In genomic region chr7:143411976-143412708, GRCh38 we compare ENCODE assay signal across 15 cellular contexts. TPM values are rescaled to one million over a fixed set of nuclear protein-coding genes. Genes with fewer than 3 reads are reported as not detected.
A peak's percentile ranks its signal among the peaks of the same experiment; 100 is the strongest.
DNase-seq lines count a peak whose midpoint lies in the region; ATAC-seq and TF ChIP-seq lines count a peak whose summit lies in the region.
"Had no signal": no experiment of that assay in that cellular context is flagged by ENCODE, and none has a peak within 500 bp of the region (broad histone marks: within the 10 kb centered on the region; RNA-seq: fewer than 3 reads in every experiment).

No MANE protein-coding gene starts in this region.

- ATAC-seq in CD4-positive, CD25-positive, alpha-beta regulatory T cell (ENCODE audit: low read depth in 2 of 2): no peak
- ATAC-seq: PC-3 had no signal

- H3K9me3 ChIP-seq in BLaER1 (no peaks in the 10 kb centered on the region), SK-N-SH (no peaks in the 10 kb centered on the region), esophagus squamous epithelium (no peaks in the 10 kb centered on the region)
- no peaks in the 10 kb centered on the region for H3K9me3 ChIP-seq in CD4-positive, CD25-positive, alpha-beta regulatory T cell (ENCODE audit: control insufficient read depth in 2 of 2, low read length in 2 of 2)
- H3K9me3 ChIP-seq: BE2C had no signal

- peaks cover 0 to 4% (median 0%) of the 10 kb centered on the region in 7 donors for H3K9me3 Mint-ChIP-seq in CD4-positive, CD25-positive, alpha-beta regulatory T cell

- POLR2A ChIA-PET in SK-N-SH (lab: Yijun Ruan, JAX): no interaction called here

- peak overlapping the region in 2 of 3 donors; percentile 1 to 72 for H3K27ac Mint-ChIP-seq in CD4-positive, CD25-positive, alpha-beta regulatory T cell

- TF ChIP-seq POLR2A in esophagus squamous epithelium (IDR thresholded peaks at IDR 0.05): no peak

- no peak overlapping the region for H2AFZ ChIP-seq in SK-N-SH (ENCODE audit: low read depth)

- intact Hi-C loops in esophagus squamous epithelium (cut with DNase I): no loop called here

- TF ChIP-seq RAD21 in SK-N-SH (IDR thresholded peaks at IDR 0.05; ENCODE audit: low read length): no peak

- H3K36me3 ChIP-seq in BLaER1 (no peaks in the 10 kb centered on the region), SK-N-SH (replicated peaks in 1 of 2; ENCODE audit: control insufficient read depth in 1 of 2, insufficient read depth in 2 of 2, low read length in 1 of 2) (no peaks in the 10 kb centered on the region), esophagus squamous epithelium (no peaks in the 10 kb centered on the region)
- H3K36me3 ChIP-seq in CD4-positive, CD25-positive, alpha-beta regulatory T cell (ENCODE audit: control insufficient read depth, insufficient read depth, low read length): no peaks in the 10 kb centered on the region
- H3K36me3 ChIP-seq: BE2C had no signal

- H3K79me2 ChIP-seq in SK-N-SH (ENCODE audit: insufficient read depth): no peaks in the 10 kb centered on the region

- H3K4me2 ChIP-seq in BLaER1 (peak overlapping the region; percentile 39), SK-N-SH (no peak overlapping the region)

- peaks cover 10% of the 10 kb centered on the region for H3K36me3 Mint-ChIP-seq in CD4-positive, CD25-positive, alpha-beta regulatory T cell

- H3K4me3 Mint-ChIP-seq in CD4-positive, CD25-positive, alpha-beta regulatory T cell: no peak overlapping the region

- 83% methylated on average over 5 of the region's 5 CpGs for WGBS in SK-N-SH (ENCODE audit: low lambda C conversion rate)
- WGBS in esophagus squamous epithelium, 2 donors: 79 to 81% methylated on average over 5 of the region's 5 CpGs

- H3K9ac ChIP-seq in BLaER1: no peak overlapping the region
- H3K9ac ChIP-seq in SK-N-SH: no peak overlapping the region

- peaks cover 9% of the 10 kb centered on the region for H3F3A ChIP-seq in SK-N-SH (replicated peaks; ENCODE audit: insufficient read depth)

- H3K27me3 Mint-ChIP-seq in CD4-positive, CD25-positive, alpha-beta regulatory T cell: peaks cover 37% of the 10 kb centered on the region

- no peak for TF ChIP-seq EP300 in SK-N-SH (IDR thresholded peaks at IDR 0.05; ENCODE audit: borderline replicate concordance in 1 of 2, low read depth in 1 of 2, low read length in 1 of 2)

- H3K4me1 ChIP-seq in BLaER1: peaks cover 48% of the 10 kb centered on the region
- H3K4me1 ChIP-seq in CD4-positive, CD25-positive, alpha-beta regulatory T cell (ENCODE audit: control insufficient read depth, insufficient read depth, low read length, poor library complexity, severe bottlenecking): peaks cover 22% of the 10 kb centered on the region
- peaks cover 0 to 32% of the 10 kb centered on the region in 2 experiments; a peak in 3 of 4 replicates for H3K4me1 ChIP-seq in SK-N-SH (ENCODE audit: control insufficient read depth in 1 of 2, insufficient read depth in 2 of 2, low read depth in 1 of 2, low read length in 1 of 2)
- peaks cover 24 to 95% (median 38%) of the 10 kb centered on the region in 3 donors for H3K4me1 ChIP-seq in esophagus squamous epithelium
- H3K4me1 ChIP-seq: BE2C had no signal

- no peak overlapping the region for H3K4me3 ChIP-seq in BLaER1
- H3K4me3 ChIP-seq in CD4-positive, CD25-positive, alpha-beta regulatory T cell (ENCODE audit: low read depth, low read length): no peak overlapping the region
- H3K4me3 ChIP-seq in SK-N-SH (ENCODE audit: low read depth in 2 of 2, low read length in 1 of 2): no peak overlapping the region
- H3K4me3 ChIP-seq in esophagus squamous epithelium: no peak overlapping the region

- peaks cover 18 to 45% (median 25%) of the 10 kb centered on the region in 4 donors for H3K4me1 Mint-ChIP-seq in CD4-positive, CD25-positive, alpha-beta regulatory T cell

- TF ChIP-seq CTCF in SK-N-SH (IDR thresholded peaks at IDR 0.05): no peak
- TF ChIP-seq CTCF in esophagus squamous epithelium (IDR thresholded peaks at IDR 0.05): no peak
- no peak for TF ChIP-seq CTCF in GM10266 (IDR thresholded peaks at IDR 0.05; ENCODE audit: control insufficient read depth, insufficient read depth, low read depth, missing control alignments)

- H3K27me3 ChIP-seq in BLaER1 (0 out of 2 replicates have a peak, but pooled peaks cover 3% of the 10 kb centered on the region), SK-N-SH (ENCODE audit: insufficient read depth) (no peaks in the 10 kb centered on the region), esophagus squamous epithelium (no peaks in the 10 kb centered on the region)
- H3K27me3 ChIP-seq in CD4-positive, CD25-positive, alpha-beta regulatory T cell (ENCODE audit: control insufficient read depth, insufficient read depth, low read length): peaks cover 7% of the 10 kb centered on the region

- no peak for DNase-seq in CD4-positive, CD25-positive, alpha-beta regulatory T cell
- no peak for DNase-seq in SK-N-SH
- no peak for DNase-seq in esophagus squamous epithelium (lab: John Stamatoyannopoulos, UW)
- DNase-seq in GOT3 (lab: John Stamatoyannopoulos, UW): no peak
- DNase-seq in NCI-H2081 (lab: John Stamatoyannopoulos, UW): no peak
- no peak for DNase-seq in GM10266 (ENCODE audit: extremely low spot score)
- DNase-seq: BE2C, COR-L47, DMS153, EL, NCI-H1092 treated with DMSO at 0.1 percent for 48 hours, NCI-H1694, NCI-H69, PC-3 had no signal

- no peaks in the 10 kb centered on the region for H3K9me2 ChIP-seq in SK-N-SH

- no peak overlapping the region for H3K27ac ChIP-seq in BLaER1
- H3K27ac ChIP-seq in CD4-positive, CD25-positive, alpha-beta regulatory T cell (ENCODE audit: insufficient read depth, low read length, poor library complexity, severe bottlenecking): no peak overlapping the region
- no peak overlapping the region for H3K27ac ChIP-seq in SK-N-SH (ENCODE audit: low read depth in 2 of 2, low read length in 1 of 2)
- H3K27ac ChIP-seq in esophagus squamous epithelium: peak overlapping the region in 3 of 4 donors; percentile 63 to 76 (median 70)

- H4K20me1 ChIP-seq in BLaER1: no peaks in the 10 kb centered on the region
- no peaks in the 10 kb centered on the region for H4K20me1 ChIP-seq in SK-N-SH (ENCODE audit: insufficient read depth)

- CTCF ChIA-PET in SK-N-SH (lab: Yijun Ruan, JAX): interaction anchor here (1.2 kb wide), 1 partner anchor 172 kb away, joined by 5 read pairs; no protein-coding TSS in a partner anchor

TF ChIP-seq in SK-N-SH, 30 proteins besides CTCF, POLR2A, EP300 and RAD21:
- TF ChIP-seq TAF1 (IDR thresholded peaks at IDR 0.05; ENCODE audit: borderline replicate concordance, low read depth, low read length): 0 out of 2 replicates have a peak, but pooled peaks have one; percentile 2
- TF ChIP-seq NRF1 (IDR thresholded peaks at IDR 0.05; ENCODE audit: low read depth, low read length): no peak
- no peak for TF ChIP-seq RXRA (IDR thresholded peaks at IDR 0.05; ENCODE audit: borderline replicate concordance, low read depth)
- TF ChIP-seq MXI1 (IDR thresholded peaks at IDR 0.05; ENCODE audit: low read depth, low read length): no peak
TF ChIP-seq in SK-N-SH: peak in this region for 1.

RNA-seq across cellular contexts. Expression of gene EPHA1, which starts 3.5 kb away (rescaled TPM):
- total RNA-seq in CD4-positive, CD25-positive, alpha-beta regulatory T cell: 5.0 TPM
- 10 to 100 TPM in 1 of 4 donors, 1 to 10 TPM in 3; 1.4 to 10.3 (median 4.8) TPM for polyA plus RNA-seq in CD4-positive, CD25-positive, alpha-beta regulatory T cell
- 0.26 and 0.49 TPM in 2 replicates for polyA plus RNA-seq in SK-N-SH (2012; rRNA removed)
- polyA plus RNA-seq in SK-N-SH (2012; cell fraction: cytosol; rRNA removed): 0.19 and 0.28 TPM in 2 replicates
- polyA plus RNA-seq in SK-N-SH (2012; cell fraction: nucleus; rRNA removed): 0.64 and 1.0 TPM in 2 replicates
- total RNA-seq in esophagus squamous epithelium: 100 to 1,000 TPM in 1 of 4 donors, 10 to 100 TPM in 3; 64.5 to 132 (median 77.4) TPM

RNA-seq across cellular contexts. Expression of gene ZYX, which starts 31.0 kb away (rescaled TPM):
- total RNA-seq in CD4-positive, CD25-positive, alpha-beta regulatory T cell: 174 TPM
- 100 to 1,000 TPM in 1 of 4 donors, 10 to 100 TPM in 3; 81.1 to 105 (median 89.5) TPM for polyA plus RNA-seq in CD4-positive, CD25-positive, alpha-beta regulatory T cell
- 124 and 271 TPM in 2 replicates for polyA plus RNA-seq in SK-N-SH (2012; rRNA removed)
- 159 and 266 TPM in 2 replicates for polyA plus RNA-seq in SK-N-SH (2012; cell fraction: cytosol; rRNA removed)
- polyA plus RNA-seq in SK-N-SH (2012; cell fraction: nucleus; rRNA removed): 593 and 733 TPM in 2 replicates
- total RNA-seq in esophagus squamous epithelium: 10 to 100 TPM; 40.2 to 78.8 (median 68.6) TPM

RNA-seq across cellular contexts. Expression of gene TAS2R60, which starts 31.1 kb away (rescaled TPM):
- total RNA-seq in CD4-positive, CD25-positive, alpha-beta regulatory T cell: 0.42 TPM
- under 1 TPM in 2 of 4 donors, not detected in 2; 0.19 to 0.20 TPM for polyA plus RNA-seq in CD4-positive, CD25-positive, alpha-beta regulatory T cell
- polyA plus RNA-seq in SK-N-SH (2012; rRNA removed): 0.10 TPM in 1 of 2 replicates, not detected in the other
- 0.05 and 0.10 TPM in 2 replicates for polyA plus RNA-seq in SK-N-SH (2012; cell fraction: cytosol; rRNA removed)
- 0.18 and 0.27 TPM in 2 replicates for polyA plus RNA-seq in SK-N-SH (2012; cell fraction: nucleus; rRNA removed)
- not detected for total RNA-seq in esophagus squamous epithelium
- total RNA-seq: PC-3 had no signal

RNA-seq across cellular contexts. Expression of gene FAM131B, which starts 49.6 kb away (rescaled TPM):
- 0.27 TPM for total RNA-seq in CD4-positive, CD25-positive, alpha-beta regulatory T cell
- under 1 TPM in 3 of 4 donors, not detected in 1; 0.14 to 0.36 (median 0.35) TPM for polyA plus RNA-seq in CD4-positive, CD25-positive, alpha-beta regulatory T cell
- 43.6 and 50.1 TPM in 2 replicates for polyA plus RNA-seq in SK-N-SH (2012; rRNA removed)
- 22.3 and 35.7 TPM in 2 replicates for polyA plus RNA-seq in SK-N-SH (2012; cell fraction: cytosol; rRNA removed)
- polyA plus RNA-seq in SK-N-SH (2012; cell fraction: nucleus; rRNA removed): 47.8 and 56.9 TPM in 2 replicates
- under 1 TPM; 0.09 to 0.76 (median 0.46) TPM for total RNA-seq in esophagus squamous epithelium

Comparison
In these comparisons a context has a peak if more than half of its experiments do, and no peak if none do; other contexts are left out.
1. H3K27ac ChIP-seq: peak in esophagus squamous epithelium (3 of 4); none in BLaER1 (single experiment), CD4-positive, CD25-positive, alpha-beta regulatory T cell (single experiment) and SK-N-SH (0 of 2).
2. RNA of gene EPHA1, which starts 3.5 kb away (total RNA-seq): 64.5 to 132 TPM in esophagus squamous epithelium; 5.0 TPM in CD4-positive, CD25-positive, alpha-beta regulatory T cell (single experiment); every median in the first group is over 10 times any median in the second.